ENCODE assay signal across 2 cellular contexts in the genomic region with DNA sequence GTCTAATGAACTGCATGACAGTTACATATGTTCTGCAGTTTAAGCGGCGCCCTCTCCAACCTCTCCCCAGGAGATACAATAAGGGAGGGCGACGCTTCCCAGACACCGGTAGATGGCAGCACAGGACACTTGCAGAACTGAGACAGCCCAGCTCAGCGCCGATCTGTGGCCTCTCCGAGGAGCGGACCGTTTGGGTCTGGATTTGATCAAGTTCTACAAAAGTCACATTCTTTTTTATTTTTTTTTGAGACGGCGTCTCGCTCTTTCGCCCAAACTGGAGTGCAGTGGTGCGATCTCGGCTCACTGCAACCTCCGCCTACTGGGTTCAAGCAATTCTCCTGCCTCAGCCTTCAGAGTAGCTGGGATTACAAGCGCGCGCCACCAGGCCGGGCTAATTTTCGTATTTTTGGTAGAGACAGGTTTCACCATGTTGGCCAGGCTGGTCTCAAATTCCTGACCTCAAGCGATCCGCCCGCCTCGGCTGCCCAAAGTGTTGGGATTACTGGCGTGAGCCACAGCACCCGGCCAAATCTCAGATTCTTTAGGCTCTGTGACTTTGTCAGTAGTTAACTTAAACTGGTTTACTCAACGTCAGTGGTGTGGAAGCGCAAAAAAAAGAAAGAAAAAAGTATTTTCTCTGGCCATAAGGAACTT.
TF ChIP-seq lines count a peak whose summit lies in the region.

No MANE protein-coding gene starts in this region.

TF ChIP-seq in HEK293T, 16 proteins besides CTCF, POLR2A, EP300 and RAD21 (continued from another document):
- TF ChIP-seq, protein P1, sequence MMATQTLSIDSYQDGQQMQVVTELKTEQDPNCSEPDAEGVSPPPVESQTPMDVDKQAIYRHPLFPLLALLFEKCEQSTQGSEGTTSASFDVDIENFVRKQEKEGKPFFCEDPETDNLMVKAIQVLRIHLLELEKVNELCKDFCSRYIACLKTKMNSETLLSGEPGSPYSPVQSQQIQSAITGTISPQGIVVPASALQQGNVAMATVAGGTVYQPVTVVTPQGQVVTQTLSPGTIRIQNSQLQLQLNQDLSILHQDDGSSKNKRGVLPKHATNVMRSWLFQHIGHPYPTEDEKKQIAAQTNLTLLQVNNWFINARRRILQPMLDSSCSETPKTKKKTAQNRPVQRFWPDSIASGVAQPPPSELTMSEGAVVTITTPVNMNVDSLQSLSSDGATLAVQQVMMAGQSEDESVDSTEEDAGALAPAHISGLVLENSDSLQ (IDR thresholded peaks at IDR 0.05): 0 out of 2 replicates have a peak, but pooled peaks have one; percentile 16

TF ChIP-seq in SK-N-SH, 30 proteins besides CTCF, POLR2A, EP300 and RAD21:
- TF ChIP-seq, protein P2, sequence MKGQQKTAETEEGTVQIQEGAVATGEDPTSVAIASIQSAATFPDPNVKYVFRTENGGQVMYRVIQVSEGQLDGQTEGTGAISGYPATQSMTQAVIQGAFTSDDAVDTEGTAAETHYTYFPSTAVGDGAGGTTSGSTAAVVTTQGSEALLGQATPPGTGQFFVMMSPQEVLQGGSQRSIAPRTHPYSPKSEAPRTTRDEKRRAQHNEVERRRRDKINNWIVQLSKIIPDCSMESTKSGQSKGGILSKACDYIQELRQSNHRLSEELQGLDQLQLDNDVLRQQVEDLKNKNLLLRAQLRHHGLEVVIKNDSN (IDR thresholded peaks at IDR 0.05; ENCODE audit: borderline replicate concordance, low read depth): no peak
- TF ChIP-seq, protein P3, sequence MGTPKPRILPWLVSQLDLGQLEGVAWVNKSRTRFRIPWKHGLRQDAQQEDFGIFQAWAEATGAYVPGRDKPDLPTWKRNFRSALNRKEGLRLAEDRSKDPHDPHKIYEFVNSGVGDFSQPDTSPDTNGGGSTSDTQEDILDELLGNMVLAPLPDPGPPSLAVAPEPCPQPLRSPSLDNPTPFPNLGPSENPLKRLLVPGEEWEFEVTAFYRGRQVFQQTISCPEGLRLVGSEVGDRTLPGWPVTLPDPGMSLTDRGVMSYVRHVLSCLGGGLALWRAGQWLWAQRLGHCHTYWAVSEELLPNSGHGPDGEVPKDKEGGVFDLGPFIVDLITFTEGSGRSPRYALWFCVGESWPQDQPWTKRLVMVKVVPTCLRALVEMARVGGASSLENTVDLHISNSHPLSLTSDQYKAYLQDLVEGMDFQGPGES (IDR thresholded peaks at IDR 0.05; ENCODE audit: low read depth, low read length): no peak
- TF ChIP-seq SMC3 (IDR thresholded peaks at IDR 0.05; ENCODE audit: low read depth, low read length): peak; percentile 94
- no peak for TF ChIP-seq CHD2 (IDR thresholded peaks at IDR 0.05; ENCODE audit: low read length, partially characterized antibody)
- TF ChIP-seq, protein P4, sequence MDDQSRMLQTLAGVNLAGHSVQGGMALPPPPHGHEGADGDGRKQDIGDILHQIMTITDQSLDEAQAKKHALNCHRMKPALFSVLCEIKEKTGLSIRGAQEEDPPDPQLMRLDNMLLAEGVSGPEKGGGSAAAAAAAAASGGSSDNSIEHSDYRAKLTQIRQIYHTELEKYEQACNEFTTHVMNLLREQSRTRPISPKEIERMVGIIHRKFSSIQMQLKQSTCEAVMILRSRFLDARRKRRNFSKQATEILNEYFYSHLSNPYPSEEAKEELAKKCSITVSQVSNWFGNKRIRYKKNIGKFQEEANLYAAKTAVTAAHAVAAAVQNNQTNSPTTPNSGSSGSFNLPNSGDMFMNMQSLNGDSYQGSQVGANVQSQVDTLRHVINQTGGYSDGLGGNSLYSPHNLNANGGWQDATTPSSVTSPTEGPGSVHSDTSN (IDR thresholded peaks at IDR 0.05): no peak
- TF ChIP-seq MXI1 (IDR thresholded peaks at IDR 0.05; ENCODE audit: low read depth, low read length): no peak; the same call in 1 of the 2 replicates
- peak; percentile 64 for TF ChIP-seq TCF12 (IDR thresholded peaks at IDR 0.05)
- no peak for TF ChIP-seq RCOR1 (IDR thresholded peaks at IDR 0.05; ENCODE audit: low read length)
- no peak for TF ChIP-seq FOXJ3 (CRISPR knock-in tag; IDR thresholded peaks at IDR 0.05)
- no peak for TF ChIP-seq JUND (IDR thresholded peaks at IDR 0.05)
- no peak for TF ChIP-seq FOSL2 (IDR thresholded peaks at IDR 0.05; ENCODE audit: borderline replicate concordance, low read depth)
- 0 out of 2 replicates have a peak, but pooled peaks have one; percentile 41 for TF ChIP-seq SIN3A (IDR thresholded peaks at IDR 0.05; ENCODE audit: borderline replicate concordance, low read depth, low read length)
- 0 out of 2 replicates have a peak, but pooled peaks have one; percentile 23 for TF ChIP-seq RFX5 (IDR thresholded peaks at IDR 0.05; ENCODE audit: low read length)
- TF ChIP-seq, protein P5, sequence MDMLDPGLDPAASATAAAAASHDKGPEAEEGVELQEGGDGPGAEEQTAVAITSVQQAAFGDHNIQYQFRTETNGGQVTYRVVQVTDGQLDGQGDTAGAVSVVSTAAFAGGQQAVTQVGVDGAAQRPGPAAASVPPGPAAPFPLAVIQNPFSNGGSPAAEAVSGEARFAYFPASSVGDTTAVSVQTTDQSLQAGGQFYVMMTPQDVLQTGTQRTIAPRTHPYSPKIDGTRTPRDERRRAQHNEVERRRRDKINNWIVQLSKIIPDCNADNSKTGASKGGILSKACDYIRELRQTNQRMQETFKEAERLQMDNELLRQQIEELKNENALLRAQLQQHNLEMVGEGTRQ (IDR thresholded peaks at IDR 0.05; ENCODE audit: borderline replicate concordance, low read depth, low read length): no peak
- TF ChIP-seq RXRA (IDR thresholded peaks at IDR 0.05; ENCODE audit: borderline replicate concordance, low read depth): no peak
- no peak for TF ChIP-seq ELF1 (IDR thresholded peaks at IDR 0.05)
- TF ChIP-seq, protein P6, sequence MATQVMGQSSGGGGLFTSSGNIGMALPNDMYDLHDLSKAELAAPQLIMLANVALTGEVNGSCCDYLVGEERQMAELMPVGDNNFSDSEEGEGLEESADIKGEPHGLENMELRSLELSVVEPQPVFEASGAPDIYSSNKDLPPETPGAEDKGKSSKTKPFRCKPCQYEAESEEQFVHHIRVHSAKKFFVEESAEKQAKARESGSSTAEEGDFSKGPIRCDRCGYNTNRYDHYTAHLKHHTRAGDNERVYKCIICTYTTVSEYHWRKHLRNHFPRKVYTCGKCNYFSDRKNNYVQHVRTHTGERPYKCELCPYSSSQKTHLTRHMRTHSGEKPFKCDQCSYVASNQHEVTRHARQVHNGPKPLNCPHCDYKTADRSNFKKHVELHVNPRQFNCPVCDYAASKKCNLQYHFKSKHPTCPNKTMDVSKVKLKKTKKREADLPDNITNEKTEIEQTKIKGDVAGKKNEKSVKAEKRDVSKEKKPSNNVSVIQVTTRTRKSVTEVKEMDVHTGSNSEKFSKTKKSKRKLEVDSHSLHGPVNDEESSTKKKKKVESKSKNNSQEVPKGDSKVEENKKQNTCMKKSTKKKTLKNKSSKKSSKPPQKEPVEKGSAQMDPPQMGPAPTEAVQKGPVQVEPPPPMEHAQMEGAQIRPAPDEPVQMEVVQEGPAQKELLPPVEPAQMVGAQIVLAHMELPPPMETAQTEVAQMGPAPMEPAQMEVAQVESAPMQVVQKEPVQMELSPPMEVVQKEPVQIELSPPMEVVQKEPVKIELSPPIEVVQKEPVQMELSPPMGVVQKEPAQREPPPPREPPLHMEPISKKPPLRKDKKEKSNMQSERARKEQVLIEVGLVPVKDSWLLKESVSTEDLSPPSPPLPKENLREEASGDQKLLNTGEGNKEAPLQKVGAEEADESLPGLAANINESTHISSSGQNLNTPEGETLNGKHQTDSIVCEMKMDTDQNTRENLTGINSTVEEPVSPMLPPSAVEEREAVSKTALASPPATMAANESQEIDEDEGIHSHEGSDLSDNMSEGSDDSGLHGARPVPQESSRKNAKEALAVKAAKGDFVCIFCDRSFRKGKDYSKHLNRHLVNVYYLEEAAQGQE (IDR thresholded peaks at IDR 0.05; ENCODE audit: low read depth, low read length): no peak
- no peak for TF ChIP-seq YY1 (IDR thresholded peaks at IDR 0.05; ENCODE audit: low read depth)
- TF ChIP-seq MEF2A (IDR thresholded peaks at IDR 0.05; ENCODE audit: borderline replicate concordance, low read depth): no peak
- TF ChIP-seq, protein P7, sequence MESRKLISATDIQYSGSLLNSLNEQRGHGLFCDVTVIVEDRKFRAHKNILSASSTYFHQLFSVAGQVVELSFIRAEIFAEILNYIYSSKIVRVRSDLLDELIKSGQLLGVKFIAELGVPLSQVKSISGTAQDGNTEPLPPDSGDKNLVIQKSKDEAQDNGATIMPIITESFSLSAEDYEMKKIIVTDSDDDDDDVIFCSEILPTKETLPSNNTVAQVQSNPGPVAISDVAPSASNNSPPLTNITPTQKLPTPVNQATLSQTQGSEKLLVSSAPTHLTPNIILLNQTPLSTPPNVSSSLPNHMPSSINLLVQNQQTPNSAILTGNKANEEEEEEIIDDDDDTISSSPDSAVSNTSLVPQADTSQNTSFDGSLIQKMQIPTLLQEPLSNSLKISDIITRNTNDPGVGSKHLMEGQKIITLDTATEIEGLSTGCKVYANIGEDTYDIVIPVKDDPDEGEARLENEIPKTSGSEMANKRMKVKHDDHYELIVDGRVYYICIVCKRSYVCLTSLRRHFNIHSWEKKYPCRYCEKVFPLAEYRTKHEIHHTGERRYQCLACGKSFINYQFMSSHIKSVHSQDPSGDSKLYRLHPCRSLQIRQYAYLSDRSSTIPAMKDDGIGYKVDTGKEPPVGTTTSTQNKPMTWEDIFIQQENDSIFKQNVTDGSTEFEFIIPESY (IDR thresholded peaks at IDR 0.05; ENCODE audit: borderline replicate concordance, low read depth): no peak
- no peak for TF ChIP-seq POLR2AphosphoS5 (IDR thresholded peaks at IDR 0.05; ENCODE audit: low read depth, low read length)
- TF ChIP-seq NRF1 (IDR thresholded peaks at IDR 0.05; ENCODE audit: low read depth, low read length): no peak; the same call in 1 of the 2 replicates
- TF ChIP-seq, protein P8, sequence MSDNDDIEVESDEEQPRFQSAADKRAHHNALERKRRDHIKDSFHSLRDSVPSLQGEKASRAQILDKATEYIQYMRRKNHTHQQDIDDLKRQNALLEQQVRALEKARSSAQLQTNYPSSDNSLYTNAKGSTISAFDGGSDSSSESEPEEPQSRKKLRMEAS (IDR thresholded peaks at IDR 0.05; ENCODE audit: low read depth): 0 out of 2 replicates have a peak, but pooled peaks have one; percentile 14
- TF ChIP-seq TEAD4 (IDR thresholded peaks at IDR 0.05; ENCODE audit: borderline replicate concordance, insufficient read depth): no peak
- TF ChIP-seq EZH2phosphoT487 (IDR thresholded peaks at IDR 0.05; ENCODE audit: borderline replicate concordance, low read depth): no peak
- no peak for TF ChIP-seq TAF1 (IDR thresholded peaks at IDR 0.05; ENCODE audit: borderline replicate concordance, low read depth, low read length)
- no peak for TF ChIP-seq GABPA (IDR thresholded peaks at IDR 0.05; ENCODE audit: low read depth)
- TF ChIP-seq FOXM1 (IDR thresholded peaks at IDR 0.05; ENCODE audit: low read depth): no peak
- no peak for TF ChIP-seq GATA2 (CRISPR knock-in tag; IDR thresholded peaks at IDR 0.05)
- TF ChIP-seq NFIC (IDR thresholded peaks at IDR 0.05; ENCODE audit: borderline replicate concordance): no peak
